9 cellular contexts compared by ENCODE assay signal in the genomic region with DNA sequence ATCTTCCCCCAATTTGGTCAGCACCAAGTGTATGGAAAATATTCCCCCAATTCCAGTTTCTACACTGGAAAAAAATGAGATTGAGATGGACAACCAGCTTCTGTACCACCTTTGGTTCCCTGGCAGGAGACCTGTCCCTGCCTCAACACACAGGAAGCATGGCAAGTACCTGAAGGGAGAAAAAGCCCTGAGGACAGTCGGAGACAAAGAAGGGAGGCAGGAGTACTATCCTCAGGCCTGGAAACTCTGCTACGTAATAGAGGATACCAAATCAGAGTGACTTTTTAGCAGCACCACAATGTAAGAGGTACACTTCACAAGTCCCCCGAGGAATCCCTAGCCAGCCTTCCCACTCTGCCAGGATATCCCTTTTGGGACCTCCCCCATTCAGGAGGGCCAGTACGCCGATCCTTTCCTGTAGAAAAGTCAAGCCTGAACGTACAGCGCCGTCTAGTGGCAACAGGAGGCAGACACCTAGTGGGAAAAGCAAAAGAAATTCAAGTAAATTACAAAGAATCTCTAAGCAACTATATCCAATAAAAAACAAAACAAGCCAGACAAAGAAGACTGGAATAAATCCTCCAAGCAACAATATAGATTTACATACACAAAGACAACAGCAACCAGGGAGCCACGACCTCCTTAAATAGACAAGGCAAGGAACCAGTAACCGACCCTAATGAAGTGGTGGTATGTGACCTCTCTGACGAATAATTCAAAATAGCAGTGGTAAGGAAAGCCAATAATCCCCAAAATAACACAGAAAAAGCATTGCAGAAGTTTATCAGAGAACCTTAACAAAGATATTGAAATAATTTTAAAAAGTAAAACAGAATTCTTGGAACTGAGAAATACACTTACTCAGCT.
DNase-seq lines count a peak whose midpoint lies in the region; ATAC-seq, FAIRE-seq and TF ChIP-seq lines count a peak whose summit lies in the region.
"Had no signal": no experiment of that assay in that cellular context is flagged by ENCODE, and none has a peak within 500 bp of the region (broad histone marks: within the 10 kb centered on the region; RNA-seq: fewer than 3 reads in every experiment).

No MANE protein-coding gene starts in this region.

- peak; percentile 59 for TF ChIP-seq CTCF in activated CD8-positive, alpha-beta T cell treated with anti-CD3 and anti-CD28 coated beads for 36 hours (IDR thresholded peaks at IDR 0.05)
- TF ChIP-seq CTCF in kidney (IDR thresholded peaks at IDR 0.05; ENCODE audit: borderline replicate concordance, extremely low read depth, insufficient read depth): peak; percentile 61

- CTCF ChIA-PET in activated CD8-positive, alpha-beta T cell treated with anti-CD3 and anti-CD28 coated beads for 36 hours (lab: Charles Lee): interaction anchor here (0.8 to 1.8 kb wide), 6 partner anchors 12 to 577 kb away, joined by 3 to 7 read pairs (median 4); no protein-coding TSS in a partner anchor

- H3K36me3 ChIP-seq in kidney (ENCODE audit: control insufficient read depth in 1 of 2, insufficient read depth in 2 of 2, low read length in 2 of 2): no peaks in the 10 kb centered on the region

- FAIRE-seq in kidney (lab: Jason Lieb, UNC): no peak

- no peak overlapping the region for H3K27ac ChIP-seq in kidney (ENCODE audit: low read depth in 2 of 2, low read length in 2 of 2)

- no peak overlapping the region for H3K9ac ChIP-seq in kidney (ENCODE audit: low read length in 2 of 2)

- peak; percentile 55 for ATAC-seq in GM19035 (IDR thresholded peaks at IDR 0.05; ENCODE audit: unreplicated experiment)
- ATAC-seq in activated CD8-positive, alpha-beta T cell treated with anti-CD3 and anti-CD28 coated beads for 36 hours: no peak
- no peak for ATAC-seq in GM18505 (IDR thresholded peaks at IDR 0.05; ENCODE audit: unreplicated experiment)
- no peak for ATAC-seq in GM19023 (IDR thresholded peaks at IDR 0.05; ENCODE audit: unreplicated experiment)
- no peak for ATAC-seq in HG02763 (IDR thresholded peaks at IDR 0.05; ENCODE audit: unreplicated experiment)

- no peaks in the 10 kb centered on the region for H3K4me1 ChIP-seq in kidney (ENCODE audit: control insufficient read depth in 1 of 2, insufficient read depth in 1 of 2, low read depth in 1 of 2, low read length in 2 of 2)

- POLR2A ChIA-PET in activated CD8-positive, alpha-beta T cell treated with anti-CD3 and anti-CD28 coated beads for 36 hours (lab: Charles Lee): no interaction called here

- H3K9me3 Mint-ChIP-seq in activated CD8-positive, alpha-beta T cell treated with anti-CD3 and anti-CD28 coated beads for 36 hours: peaks cover 1% of the 10 kb centered on the region

- H3K4me1 Mint-ChIP-seq in activated CD8-positive, alpha-beta T cell treated with anti-CD3 and anti-CD28 coated beads for 36 hours (ENCODE audit: low read depth): no peaks in the 10 kb centered on the region
- H3K4me1 Mint-ChIP-seq: memory B cell had no signal

- H3K4me3 ChIP-seq in kidney (ENCODE audit: low read length in 2 of 2): no peak overlapping the region

- intact Hi-C loops in activated CD8-positive, alpha-beta T cell treated with anti-CD3 and anti-CD28 coated beads for 36 hours (cut with micrococcal nuclease): no loop called here
- intact Hi-C loops in kidney (cut with DNase I): no loop called here

- no peaks in the 10 kb centered on the region for H3K27me3 Mint-ChIP-seq in activated CD8-positive, alpha-beta T cell treated with anti-CD3 and anti-CD28 coated beads for 36 hours
- H3K27me3 Mint-ChIP-seq: memory B cell had no signal

- H3K27ac Mint-ChIP-seq in activated CD8-positive, alpha-beta T cell treated with anti-CD3 and anti-CD28 coated beads for 36 hours: no peak overlapping the region
- H3K27ac Mint-ChIP-seq: memory B cell had no signal

- H3K4me3 Mint-ChIP-seq in activated CD8-positive, alpha-beta T cell treated with anti-CD3 and anti-CD28 coated beads for 36 hours: no peak overlapping the region
- H3K4me3 Mint-ChIP-seq: memory B cell had no signal

- peaks cover 0 to 2% of the 10 kb centered on the region in 2 donors for H3K9me3 ChIP-seq in kidney (ENCODE audit: control insufficient read depth in 1 of 2, low read length in 2 of 2)

- TF ChIP-seq POLR2A in GM18505 (IDR thresholded peaks at IDR 0.05; ENCODE audit: borderline replicate concordance, extremely low read depth, insufficient read depth, insufficient read length): no peak

- H3K36me3 Mint-ChIP-seq in activated CD8-positive, alpha-beta T cell treated with anti-CD3 and anti-CD28 coated beads for 36 hours (ENCODE audit: low read depth): no peaks in the 10 kb centered on the region
- H3K36me3 Mint-ChIP-seq: memory B cell had no signal

- DNase-seq in CD1c-positive myeloid dendritic cell (ENCODE audit: extremely low spot score): peak; percentile 46
- DNase-seq in HT-29 (ENCODE audit: low spot score): peak; percentile 62
- peak; percentile 50 for DNase-seq in activated CD8-positive, alpha-beta T cell treated with anti-CD3 and anti-CD28 coated beads for 36 hours
- no peak for DNase-seq in kidney
